In genomic region chr12:64404470-64405446, GRCh38 we compare ENCODE assay signal across 7 cellular contexts. TPM values are rescaled to one million over a fixed set of nuclear protein-coding genes. Genes with fewer than 3 reads are reported as not detected.
DNase-seq lines count a peak whose midpoint lies in the region; TF ChIP-seq lines count a peak whose summit lies in the region.

No MANE protein-coding gene starts in this region.

- TF ChIP-seq CTCF in GM12865 (IDR thresholded peaks at IDR 0.05; ENCODE audit: insufficient read depth, low read depth, low read length, missing control alignments) (no peak), VCaP (conservative IDR thresholded peaks at IDR 0.05) (no peak), breast epithelium (IDR thresholded peaks at IDR 0.05) (no peak), spleen (IDR thresholded peaks at IDR 0.05 in 8 of 11, conservative IDR thresholded peaks at IDR 0.05 in 3 of 11) (no peak)

- TF ChIP-seq POLR2A in breast epithelium (IDR thresholded peaks at IDR 0.05), result no peak
- peak in 2 of 3 donors; percentile 5 to 25 for TF ChIP-seq POLR2A in spleen (IDR thresholded peaks at IDR 0.05)

- H3K27me3 ChIP-seq in H7 (ENCODE audit: control insufficient read depth, insufficient read depth, low read length) (no peaks in the 10 kb centered on the region), MG63 (no peaks in the 10 kb centered on the region), breast epithelium (no peaks in the 10 kb centered on the region), spleen (replicated peaks in 1 of 7) (no peaks in the 10 kb centered on the region)

- no peaks in the 10 kb centered on the region for H3K9me3 ChIP-seq in MG63
- H3K9me3 ChIP-seq in breast epithelium, result no peaks in the 10 kb centered on the region
- H3K9me3 ChIP-seq in spleen, result no peaks in the 10 kb centered on the region

- H3K4me1 ChIP-seq in breast epithelium (no peaks in the 10 kb centered on the region), spleen (peaks cover 6 to 37% (median 18%) of the 10 kb centered on the region in 6 donors)

- H3K4me3 ChIP-seq in GM12865 (ENCODE audit: low read depth, low read length), result peak overlapping the region; percentile 85
- peak overlapping the region; percentile 93 for H3K4me3 ChIP-seq in H7 (ENCODE audit: insufficient read depth, low read depth, low read length)
- peak overlapping the region; percentile 97 for H3K4me3 ChIP-seq in MG63
- H3K4me3 ChIP-seq in breast epithelium, result peak overlapping the region; percentile 86 to 97 (median 91)
- H3K4me3 ChIP-seq in spleen, result peak overlapping the region; percentile 73 to 97 (median 92)

- H3K36me3 ChIP-seq in H7 (replicated peaks; ENCODE audit: control insufficient read depth, insufficient read depth, low read length) (no peaks in the 10 kb centered on the region), MG63 (peaks cover 43% of the 10 kb centered on the region), breast epithelium (no peaks in the 10 kb centered on the region), spleen (peaks cover 0 to 4% (median 0%) of the 10 kb centered on the region in 6 donors)

- H3K27ac ChIP-seq in VCaP, result peak overlapping the region; percentile 100
- H3K27ac ChIP-seq in breast epithelium, result peak overlapping the region; percentile 93 to 98
- H3K27ac ChIP-seq in spleen, result peak overlapping the region; percentile 92 to 98 (median 97)

- 0 to 2% (median 1%) methylated on average over 16 to 85 of the region's 85 CpGs for WGBS in spleen, 5 donors

- intact Hi-C loops in breast epithelium (cut with DNase I; ENCODE audit: low total_unique reads), result no loop called here
- intact Hi-C loops in spleen (cut with DNase I; ENCODE audit: low total_unique reads), result loop anchor here (10.0 kb wide), 1 partner anchor 50 kb away; the partner anchor contains the start of gene TBK1

- DNase-seq in GM12865 (ENCODE audit: low read depth) (peak; percentile 72), H7 (peak; percentile 74), MG63 (peak; percentile 83), breast epithelium (ENCODE audit: low spot score in 2 of 2) (peak in 1 of 2 donors; percentile 65), inferior parietal cortex (ENCODE audit: extremely low spot score) (peak; percentile 27), spleen (no peak)

RNA-seq across cellular contexts. Expression of gene XPOT, which starts 0.6 kb away (rescaled TPM):
- total RNA-seq in H7 (2014; rRNA removed; shearing (Covaris generic)), result 118 and 141 TPM in 2 replicates
- total RNA-seq in MG63 (2014; rRNA removed; shearing (Covaris generic); ENCODE audit: low replicate concordance), result 51.8 and 76.8 TPM in 2 replicates
- total RNA-seq in breast epithelium (10 to 100 TPM; 41.0 to 71.0 (median 52.7) TPM), spleen (10 to 100 TPM; 32.0 to 50.3 (median 46.7) TPM)
- polyA plus RNA-seq in spleen, result 10 to 100 TPM; 11.1 to 16.0 (median 12.2) TPM

RNA-seq across cellular contexts. Expression of gene C12orf56, which starts 14.2 kb away (rescaled TPM):
- 1.4 and 1.8 TPM in 2 replicates for total RNA-seq in H7 (2014; rRNA removed; shearing (Covaris generic))
- 0.26 TPM in 1 of 2 replicates, not detected in the other for total RNA-seq in MG63 (2014; rRNA removed; shearing (Covaris generic); ENCODE audit: low replicate concordance)
- total RNA-seq in breast epithelium (not detected), spleen (under 1 TPM in 2 of 7 donors, not detected in 5; 0.20 to 0.26 TPM)
- polyA plus RNA-seq in spleen, result under 1 TPM in 2 of 3 donors, not detected in 1; 0.03 to 0.12 TPM

RNA-seq across cellular contexts. Expression of gene TBK1, which starts 47.2 kb away (rescaled TPM):
- 17.7 and 25.6 TPM in 2 replicates for total RNA-seq in H7 (2014; rRNA removed; shearing (Covaris generic))
- 11.6 and 22.6 TPM in 2 replicates for total RNA-seq in MG63 (2014; rRNA removed; shearing (Covaris generic); ENCODE audit: low replicate concordance)
- total RNA-seq in breast epithelium (10 to 100 TPM; 27.7 to 43.9 (median 40.6) TPM), spleen (10 to 100 TPM; 27.5 to 55.2 (median 39.0) TPM)
- polyA plus RNA-seq in spleen, result 10 to 100 TPM; 13.9 to 22.2 (median 15.6) TPM
